In the genomic region with DNA sequence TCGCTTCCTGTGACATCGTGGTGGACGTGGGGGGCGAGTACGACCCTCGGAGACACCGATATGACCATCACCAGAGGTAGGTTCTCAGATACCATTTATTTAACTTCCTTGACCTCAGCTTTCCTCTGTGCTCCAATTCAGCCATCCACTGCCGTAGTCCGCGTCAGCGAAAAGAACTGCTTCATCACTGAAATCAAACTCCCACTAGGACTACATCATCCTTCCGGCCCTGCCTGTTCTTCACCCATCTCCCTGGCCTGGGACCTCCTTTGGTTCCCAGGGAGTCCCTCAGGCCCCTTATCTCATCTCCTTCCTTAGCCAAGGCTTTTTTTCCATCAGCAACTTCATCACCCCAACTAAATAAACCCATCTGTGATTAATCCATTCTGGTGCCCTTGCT, we compare ENCODE assay signal across 8 cellular contexts. TPM values are rescaled to one million over a fixed set of nuclear protein-coding genes. Genes with fewer than 3 reads are reported as not detected.
DNase-seq lines count a peak whose midpoint lies in the region; ATAC-seq and TF ChIP-seq lines count a peak whose summit lies in the region.

No MANE protein-coding gene starts in this region.

- H3K27me3 Mint-ChIP-seq in effector memory CD8-positive, alpha-beta T cell = no peaks in the 10 kb centered on the region
- peaks cover 10% of the 10 kb centered on the region for H3K27me3 Mint-ChIP-seq in neural progenitor cell (ENCODE audit: insufficient read depth, low read depth)

- peak overlapping the region; percentile 75 for H2AFZ ChIP-seq in neural progenitor cell (replicated peaks)

- peaks cover 44% of the 10 kb centered on the region for H3F3A ChIP-seq in neural progenitor cell (ENCODE audit: low read depth)

- H3K9me3 ChIP-seq in Peyer's patch (no peaks in the 10 kb centered on the region), neural progenitor cell (ENCODE audit: low read depth) (no peaks in the 10 kb centered on the region)

- H3K4me2 ChIP-seq in neural progenitor cell = peak overlapping the region; percentile 89

- no peak for ATAC-seq in effector memory CD8-positive, alpha-beta T cell (replicated peaks)
- ATAC-seq in GM21447 (IDR thresholded peaks at IDR 0.05; ENCODE audit: unreplicated experiment) = no peak

- peaks cover 3% of the 10 kb centered on the region for H4K20me1 ChIP-seq in neural progenitor cell (ENCODE audit: low read depth)

- H3K9ac ChIP-seq in neural progenitor cell = peak overlapping the region; percentile 70

- H3K4me1 ChIP-seq in Peyer's patch (peaks cover 0 to 54% (median 18%) of the 10 kb centered on the region in 4 donors), neural progenitor cell (peaks cover 16% of the 10 kb centered on the region)

- H3K4me3 ChIP-seq in GM12865 (ENCODE audit: low read depth, low read length) = peak overlapping the region; percentile 83
- H3K4me3 ChIP-seq in Peyer's patch = peak overlapping the region; percentile 74 to 85 (median 75)
- H3K4me3 ChIP-seq in neural progenitor cell = peak overlapping the region; percentile 85

- peaks cover 45% of the 10 kb centered on the region for H3K36me3 Mint-ChIP-seq in effector memory CD8-positive, alpha-beta T cell (ENCODE audit: insufficient read depth)
- peaks cover 22% of the 10 kb centered on the region for H3K36me3 Mint-ChIP-seq in neural progenitor cell

- no peak for TF ChIP-seq POLR2A in Peyer's patch (IDR thresholded peaks at IDR 0.05)

- peak overlapping the region; percentile 92 to 94 for H3K4me3 Mint-ChIP-seq in effector memory CD8-positive, alpha-beta T cell
- H3K4me3 Mint-ChIP-seq in neural progenitor cell = peak overlapping the region; percentile 99

- no peaks in the 10 kb centered on the region for H3K27me3 ChIP-seq in Peyer's patch
- no peaks in the 10 kb centered on the region for H3K27me3 ChIP-seq in neural progenitor cell

- no peaks in the 10 kb centered on the region for H3K9me3 Mint-ChIP-seq in effector memory CD8-positive, alpha-beta T cell
- H3K9me3 Mint-ChIP-seq in neural progenitor cell = no peaks in the 10 kb centered on the region

- H3K27ac Mint-ChIP-seq in effector memory CD8-positive, alpha-beta T cell = peak overlapping the region; percentile 89 to 94
- H3K27ac Mint-ChIP-seq in neural progenitor cell = peak overlapping the region; percentile 3

- peaks cover 0 to 31% (median 0%) of the 10 kb centered on the region in 3 donors for H3K36me3 ChIP-seq in Peyer's patch
- H3K36me3 ChIP-seq in neural progenitor cell = peaks cover 4% of the 10 kb centered on the region

- DNase-seq in GM12865 (ENCODE audit: low read depth) (no peak), Peyer's patch (no peak), neural progenitor cell (ENCODE audit: low spot score) (no peak), HuH-7.5 (ENCODE audit: low spot score) (no peak), cerebellar nuclear complex (lab: John Stamatoyannopoulos, UW) (no peak)
- no peak for DNase-seq in effector memory CD8-positive, alpha-beta T cell
- DNase-seq in effector CD4-positive, alpha-beta T cell = no peak

- TF ChIP-seq CTCF in GM12865 (IDR thresholded peaks at IDR 0.05; ENCODE audit: insufficient read depth, low read depth, low read length, missing control alignments) = no peak
- no peak for TF ChIP-seq CTCF in Peyer's patch (IDR thresholded peaks at IDR 0.05)
- no peak for TF ChIP-seq CTCF in neural progenitor cell (IDR thresholded peaks at IDR 0.05)

- H3K27ac ChIP-seq in Peyer's patch = peak overlapping the region; percentile 53 to 87 (median 62)
- no peak overlapping the region for H3K27ac ChIP-seq in neural progenitor cell

- H3K4me1 Mint-ChIP-seq in effector memory CD8-positive, alpha-beta T cell (ENCODE audit: low read depth in 2 of 2) = peaks cover 48 to 57% of the 10 kb centered on the region in 2 donors
- H3K4me1 Mint-ChIP-seq in neural progenitor cell = peaks cover 45% of the 10 kb centered on the region

- peaks cover 60% of the 10 kb centered on the region for H3K79me2 ChIP-seq in neural progenitor cell (ENCODE audit: low read depth)

RNA-seq across cellular contexts. Expression of a gene that starts 0.7 kb away (rescaled TPM):
- total RNA-seq in Peyer's patch (10 to 100 TPM; 18.4 to 25.6 (median 24.8) TPM), neural progenitor cell (ENCODE audit: low replicate concordance) (48.8 and 55.7 TPM in 2 replicates)

RNA-seq across cellular contexts. Expression of a gene that starts 4.8 kb away (rescaled TPM):
- total RNA-seq in Peyer's patch = 100 to 1,000 TPM; 223 to 578 (median 263) TPM
- total RNA-seq in neural progenitor cell (ENCODE audit: low replicate concordance) = 425 and 443 TPM in 2 replicates

RNA-seq across cellular contexts. Expression of a gene that starts 21.2 kb away (rescaled TPM):
- 100 to 1,000 TPM in 1 of 4 donors, 10 to 100 TPM in 3; 36.4 to 143 (median 51.1) TPM for total RNA-seq in Peyer's patch
- 51.0 and 105 TPM in 2 replicates for total RNA-seq in neural progenitor cell (ENCODE audit: low replicate concordance)

RNA-seq across cellular contexts. Expression of a gene that starts 32.1 kb away (rescaled TPM):
- 100 to 1,000 TPM in 1 of 4 donors, 10 to 100 TPM in 3; 47.0 to 108 (median 87.0) TPM for total RNA-seq in Peyer's patch
- total RNA-seq in neural progenitor cell (ENCODE audit: low replicate concordance) = 34.3 and 54.0 TPM in 2 replicates

RNA-seq across cellular contexts. Expression of a gene that starts 36.0 kb away (rescaled TPM):
- not detected for total RNA-seq in Peyer's patch
- total RNA-seq in neural progenitor cell (ENCODE audit: low replicate concordance) = 0.74 and 0.90 TPM in 2 replicates
